Comparison of ENCODE assay signal across 3 cellular contexts in genomic region chr18:57820573-57820972, GRCh38. TPM values are rescaled to one million over a fixed set of nuclear protein-coding genes. Genes with fewer than 3 reads are reported as not detected.
"Had no signal": no experiment of that assay in that cellular context is flagged by ENCODE, and none has a peak within 500 bp of the region (broad histone marks: within the 10 kb centered on the region; RNA-seq: fewer than 3 reads in every experiment).

No MANE protein-coding gene starts in this region.

RNA-seq across cellular contexts. Expression of gene ATP8B1, which starts 17.5 kb away (rescaled TPM):
- total RNA-seq: mononuclear cell; T-helper 2 cell treated with Interferon-gamma antibody and Interleukin-4, amounts not matched to agents 100 ng/mL and 5 ng/mL, for 36 hours had no signal
- polyA plus RNA-seq: naive thymus-derived CD8-positive, alpha-beta T cell had no signal
